1 cellular context compared by ENCODE assay signal in genomic region chr7:97075928-97076327, GRCh38.
TF ChIP-seq lines count a peak whose summit lies in the region.

No MANE protein-coding gene starts in this region.

TF ChIP-seq in H1, 55 proteins besides CTCF, POLR2A, EP300 and RAD21:
- TF ChIP-seq JUND (IDR thresholded peaks at IDR 0.05; ENCODE audit: low read length) (no peak), EGR1 (IDR thresholded peaks at IDR 0.05; ENCODE audit: borderline replicate concordance, low read depth, low read length) (no peak), ATF2 (IDR thresholded peaks at IDR 0.05; ENCODE audit: low read length) (no peak), EZH2 (IDR thresholded peaks at IDR 0.05; ENCODE audit: low read depth, low read length, severe bottlenecking) (no peak), HDAC6 (IDR thresholded peaks at IDR 0.05; ENCODE audit: low read depth, low read length) (no peak), RNF2 (IDR thresholded peaks at IDR 0.05; ENCODE audit: borderline replicate concordance, low read depth, low read length, missing control alignments, poor library complexity, severe bottlenecking) (no peak), CHD7 (IDR thresholded peaks at IDR 0.05; ENCODE audit: insufficient replicate concordance, low read length) (no peak), ASH2L (IDR thresholded peaks at IDR 0.05; ENCODE audit: low read length) (no peak), RXRA (IDR thresholded peaks at IDR 0.05; ENCODE audit: insufficient read depth, low read depth, low read length) (no peak), KDM1A (IDR thresholded peaks at IDR 0.05; ENCODE audit: borderline replicate concordance, low read length) (no peak), SP4 (IDR thresholded peaks at IDR 0.05; ENCODE audit: low read length) (no peak), RBBP5 (IDR thresholded peaks at IDR 0.05; ENCODE audit: borderline replicate concordance, low read depth, low read length) (no peak), SIRT6 (IDR thresholded peaks at IDR 0.05; ENCODE audit: low read length) (no peak), E2F6 (IDR thresholded peaks at IDR 0.05) (no peak), ZNF274 (IDR thresholded peaks at IDR 0.05; ENCODE audit: borderline replicate concordance, extremely low read depth, low read length) (no peak), CBX5 (IDR thresholded peaks at IDR 0.05; ENCODE audit: low read depth, low read length) (no peak), CHD1 (IDR thresholded peaks at IDR 0.05; ENCODE audit: low read depth, low read length) (no peak), POLR2AphosphoS5 (IDR thresholded peaks at IDR 0.05; ENCODE audit: low read depth, low read length) (no peak), GABPA (IDR thresholded peaks at IDR 0.05; ENCODE audit: borderline replicate concordance, insufficient read depth, low read length) (no peak), FOSL1 (IDR thresholded peaks at IDR 0.05; ENCODE audit: insufficient read depth, low read depth, low read length) (no peak)
TF ChIP-seq in H1: peak in this region for 0.
